Comparison of ENCODE assay signal across 11 cellular contexts in genomic region chr15:75695206-75695605, GRCh38. TPM values are rescaled to one million over a fixed set of nuclear protein-coding genes. Genes with fewer than 3 reads are reported as not detected.
DNase-seq lines count a peak whose midpoint lies in the region; ATAC-seq and TF ChIP-seq lines count a peak whose summit lies in the region.
"Had no signal": no experiment of that assay in that cellular context is flagged by ENCODE, and none has a peak within 500 bp of the region (broad histone marks: within the 10 kb centered on the region; RNA-seq: fewer than 3 reads in every experiment).

No MANE protein-coding gene starts in this region.

- H3K4me1 ChIP-seq in mammary epithelial cell (ENCODE audit: insufficient read depth, low read length) (peaks cover 65% of the 10 kb centered on the region), breast epithelium (peaks cover under 1 to 21% of the 10 kb centered on the region in 2 donors), tibial artery (peaks cover under 1 to 78% (median 70%) of the 10 kb centered on the region in 4 donors)

- no peaks in the 10 kb centered on the region for H3K79me2 ChIP-seq in mammary epithelial cell (ENCODE audit: insufficient read depth, low read length)

- in situ Hi-C loops in mammary epithelial cell (cut with MboI; ENCODE audit: low sequenced_read_pairs in 2 of 2) = no loop called here

- CTCF ChIA-PET in mammary epithelial cell (lab: Charles Lee; ENCODE audit: low non-redundant PET) = no interaction called here

- intact Hi-C loops in mammary epithelial cell (cut with micrococcal nuclease) = no loop called here
- intact Hi-C loops in breast epithelium (cut with DNase I; ENCODE audit: low total_unique reads) = no loop called here
- intact Hi-C loops in tibial artery (cut with DNase I; ENCODE audit: low total_unique reads) = no loop called here

- peak; percentile 31 for DNase-seq in mammary epithelial cell
- no peak for DNase-seq in breast epithelium (ENCODE audit: low spot score in 2 of 2)
- DNase-seq in WERI-Rb-1 = no peak
- no peak for DNase-seq in tibial artery
- no peak for DNase-seq in HCEC 1CT
- DNase-seq: activated CD8-positive, alpha-beta memory T cell treated with anti-CD3 and anti-CD28 coated beads for 24 hours; foreskin melanocyte; NCI-H1048 had no signal

- H3K4me3 ChIP-seq in mammary epithelial cell (replicated peaks in 1 of 3; ENCODE audit: insufficient read depth in 1 of 3, low read depth in 2 of 3, low read length in 3 of 3) (no peak overlapping the region), breast epithelium (no peak overlapping the region), WERI-Rb-1 (ENCODE audit: low read depth, low read length) (no peak overlapping the region), tibial artery (no peak overlapping the region)

- H3K9ac ChIP-seq in mammary epithelial cell (ENCODE audit: insufficient read depth, low read length) = no peak overlapping the region

- no peaks in the 10 kb centered on the region for H3K9me3 ChIP-seq in mammary epithelial cell (replicated peaks; ENCODE audit: insufficient read depth, low read length)
- no peaks in the 10 kb centered on the region for H3K9me3 ChIP-seq in breast epithelium
- no peaks in the 10 kb centered on the region for H3K9me3 ChIP-seq in WERI-Rb-1 (ENCODE audit: severe bottlenecking)
- no peaks in the 10 kb centered on the region for H3K9me3 ChIP-seq in tibial artery

- dilution Hi-C loops in mammary epithelial cell (cut with HindIII; ENCODE audit: low sequenced_read_pairs) = no loop called here

- no peaks in the 10 kb centered on the region for H4K20me1 ChIP-seq in mammary epithelial cell (ENCODE audit: insufficient read depth, low read length)

- H3K4me2 ChIP-seq in mammary epithelial cell (ENCODE audit: insufficient read depth, low read depth, low read length) = peak overlapping the region; percentile 62

- H3K27ac ChIP-seq in mammary epithelial cell (ENCODE audit: insufficient read depth, low read depth, low read length) = peak overlapping the region; percentile 80
- H3K27ac ChIP-seq in breast epithelium = peak overlapping the region in 1 of 2 donors; percentile 79
- peak overlapping the region; percentile 98 for H3K27ac ChIP-seq in WERI-Rb-1
- peak overlapping the region; percentile 48 for H3K27ac ChIP-seq in layer of hippocampus (ENCODE audit: low read depth, low read length)
- H3K27ac ChIP-seq in tibial artery = peak overlapping the region; percentile 93 to 96

- no peak overlapping the region for H2AFZ ChIP-seq in mammary epithelial cell (ENCODE audit: low read depth, low read length)

- 71% methylated on average over 2 of the region's 6 CpGs for WGBS in mammary epithelial cell (ENCODE audit: low coverage, missing lambda C conversion rate)

- TF ChIP-seq CTCF in mammary epithelial cell (conservative IDR thresholded peaks at IDR 0.05 in 1 of 2, IDR thresholded peaks at IDR 0.05 in 1 of 2; ENCODE audit: extremely low read depth in 1 of 2, insufficient read depth in 1 of 2, low read depth in 1 of 2, low read length in 2 of 2) (no peak), breast epithelium (IDR thresholded peaks at IDR 0.05) (no peak), WERI-Rb-1 (IDR thresholded peaks at IDR 0.05; ENCODE audit: low read depth, low read length) (no peak), tibial artery (IDR thresholded peaks at IDR 0.05) (no peak)

- ATAC-seq in HG02970 (IDR thresholded peaks at IDR 0.05; ENCODE audit: low FRiP score, unreplicated experiment) = no peak
- no peak for ATAC-seq in HG02870 (IDR thresholded peaks at IDR 0.05; ENCODE audit: unreplicated experiment)

- BruUV-seq in mammary epithelial cell (replicated peaks; lab: Mats Ljungman, UMichigan) = no TSS peak

- H3K36me3 ChIP-seq in mammary epithelial cell (ENCODE audit: insufficient read depth, low read length) = no peaks in the 10 kb centered on the region
- no peaks in the 10 kb centered on the region for H3K36me3 ChIP-seq in breast epithelium
- H3K36me3 ChIP-seq in WERI-Rb-1 = peaks cover 14% of the 10 kb centered on the region
- H3K36me3 ChIP-seq in tibial artery = peaks cover 26 to 33% (median 29%) of the 10 kb centered on the region in 3 donors

- no peaks in the 10 kb centered on the region for H3K27me3 ChIP-seq in mammary epithelial cell (ENCODE audit: insufficient read depth, low read length)
- H3K27me3 ChIP-seq in breast epithelium = no peaks in the 10 kb centered on the region
- no peaks in the 10 kb centered on the region for H3K27me3 ChIP-seq in WERI-Rb-1 (ENCODE audit: insufficient read depth, low read depth, severe bottlenecking)
- H3K27me3 ChIP-seq in layer of hippocampus (ENCODE audit: control insufficient read depth, insufficient read depth, low read length) = no peaks in the 10 kb centered on the region
- no peaks in the 10 kb centered on the region for H3K27me3 ChIP-seq in tibial artery

- TF ChIP-seq POLR2A in breast epithelium (IDR thresholded peaks at IDR 0.05) = no peak

RNA-seq across cellular contexts. Expression of gene CSPG4, which starts 17.4 kb away (rescaled TPM):
- total RNA-seq in mammary epithelial cell = 10 to 100 TPM in 1 of 2 donors, 1 to 10 TPM in 1; 3.6 to 28.5 TPM
- polyA plus RNA-seq in mammary epithelial cell = 5.9 TPM
- polyA minus RNA-seq in mammary epithelial cell = 15.3 TPM
- total RNA-seq in breast epithelium = 10 to 100 TPM in 2 of 3 donors, 1 to 10 TPM in 1; 6.3 to 42.9 (median 17.0) TPM

RNA-seq across cellular contexts. Expression of gene SNX33, which starts 47.5 kb away (rescaled TPM):
- total RNA-seq in mammary epithelial cell = 10 to 100 TPM; 28.2 to 41.4 TPM
- polyA plus RNA-seq in mammary epithelial cell = 24.0 TPM
- 50.4 TPM for polyA minus RNA-seq in mammary epithelial cell
- 10 to 100 TPM; 32.8 to 42.7 (median 36.3) TPM for total RNA-seq in breast epithelium

RNA-seq across cellular contexts. Expression of gene IMP3, which starts 55.2 kb away (rescaled TPM):
- 10 to 100 TPM; 46.5 to 62.8 TPM for total RNA-seq in mammary epithelial cell
- 113 TPM for polyA plus RNA-seq in mammary epithelial cell
- 22.7 TPM for polyA minus RNA-seq in mammary epithelial cell
- 100 to 1,000 TPM; 144 to 194 (median 175) TPM for total RNA-seq in breast epithelium
